ENCODE assay signal across 27 cellular contexts in the genomic region with DNA sequence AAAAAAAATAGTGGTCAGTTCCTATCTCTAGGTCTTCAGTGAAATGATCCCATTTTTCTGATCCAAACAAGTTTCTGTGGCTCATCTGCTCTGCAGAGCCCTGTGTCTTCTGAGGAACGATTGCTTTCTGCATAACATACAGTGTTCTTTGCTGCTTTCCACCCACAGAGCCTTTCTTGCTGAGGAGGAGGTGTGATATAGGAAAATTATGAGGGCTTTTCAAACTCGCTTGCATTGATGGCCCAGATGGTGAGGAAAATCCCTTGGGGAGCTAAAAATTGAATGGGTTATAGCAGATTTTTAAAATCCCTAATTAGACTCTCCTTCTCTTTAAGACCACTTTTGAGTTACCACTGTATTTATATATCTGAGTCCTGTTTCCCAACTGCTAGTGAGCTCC.
"Had no signal": no experiment of that assay in that cellular context is flagged by ENCODE, and none has a peak within 500 bp of the region (broad histone marks: within the 10 kb centered on the region; RNA-seq: fewer than 3 reads in every experiment).

No MANE protein-coding gene starts in this region.

- H3K36me3 Mint-ChIP-seq: activated CD4-positive, alpha-beta memory T cell treated with anti-CD3 and anti-CD28 coated beads for 36 hours; activated CD8-positive, alpha-beta memory T cell treated with anti-CD3 and anti-CD28 coated beads, Interleukin-2, amount 10 ng/mL, durations not matched to agents 7 days and 5 days had no signal

- H3K4me1 Mint-ChIP-seq: activated CD4-positive, alpha-beta T cell treated with anti-CD3 and anti-CD28 coated beads for 36 hours; activated CD4-positive, alpha-beta T cell treated with anti-CD3 and anti-CD28 coated beads, Interleukin-2, amount 10 ng/mL, durations not matched to agents 24 days and 14 days; activated CD8-positive, alpha-beta memory T cell treated with anti-CD3 and anti-CD28 coated beads, Interleukin-2, amount 10 ng/mL, durations not matched to agents 7 days and 5 days; activated naive CD4-positive, alpha-beta T cell treated with anti-CD3 and anti-CD28 coated beads, Interleukin-2, amount 50 U/mL, for 24 hours; activated naive CD8-positive, alpha-beta T cell treated with anti-CD3 and anti-CD28 coated beads, Interleukin-2, amount 50 U/mL, for 24 hours had no signal

- H3K27ac Mint-ChIP-seq: activated CD4-positive, alpha-beta memory T cell treated with anti-CD3 and anti-CD28 coated beads for 36 hours; activated CD4-positive, alpha-beta T cell treated with anti-CD3 and anti-CD28 coated beads for 36 hours; activated CD4-positive, alpha-beta T cell treated with anti-CD3 and anti-CD28 coated beads, Interleukin-2, amount 10 ng/mL, durations not matched to agents 24 days and 14 days; activated CD8-positive, alpha-beta memory T cell treated with anti-CD3 and anti-CD28 coated beads, Interleukin-2, amount 10 ng/mL, durations not matched to agents 7 days and 5 days; activated CD8-positive, alpha-beta T cell treated with anti-CD3 and anti-CD28 coated beads, Interleukin-2, amount 10 ng/mL, durations not matched to agents 7 days and 5 days; activated naive CD4-positive, alpha-beta T cell treated with anti-CD3 and anti-CD28 coated beads for 36 hours; activated naive CD4-positive, alpha-beta T cell treated with anti-CD3 and anti-CD28 coated beads, Interleukin-2, amount 50 U/mL, for 24 hours; activated naive CD8-positive, alpha-beta T cell treated with anti-CD3 and anti-CD28 coated beads for 36 hours; activated naive CD8-positive, alpha-beta T cell treated with anti-CD3 and anti-CD28 coated beads, Interleukin-2, amount 50 U/mL, for 24 hours; activated T-helper 1 cell treated with anti-CD3 and anti-CD28 coated beads, Interleukin-12 subunit alpha, Interleukin-12 subunit beta, Interleukin-2, Interleukin-4 antibody, amounts not matched to agents 30 ng/mL and 10 ng/mL and 1 ng/mL, durations not matched to agents 14 hours and 24 hours and 36 hours; activated T-helper 2 cell treated with anti-CD3 and anti-CD28 coated beads, Interferon-gamma antibody, Interleukin-2, Interleukin-4, amounts not matched to agents 10 μg/mL and 5 μg/mL and 100 μg/mL, durations not matched to agents 14 hours and 24 hours and 36 hours had no signal

- H3K4me3 Mint-ChIP-seq: activated CD4-positive, alpha-beta memory T cell treated with anti-CD3 and anti-CD28 coated beads for 36 hours; activated CD4-positive, alpha-beta T cell treated with anti-CD3 and anti-CD28 coated beads for 36 hours; activated CD4-positive, alpha-beta T cell treated with anti-CD3 and anti-CD28 coated beads, Interleukin-2, amount 10 ng/mL, durations not matched to agents 24 days and 14 days; activated CD8-positive, alpha-beta memory T cell treated with anti-CD3 and anti-CD28 coated beads, Interleukin-2, amount 10 ng/mL, durations not matched to agents 7 days and 5 days; activated CD8-positive, alpha-beta T cell treated with anti-CD3 and anti-CD28 coated beads, Interleukin-2, amount 10 ng/mL, durations not matched to agents 7 days and 5 days; activated naive CD4-positive, alpha-beta T cell treated with anti-CD3 and anti-CD28 coated beads for 36 hours; activated naive CD4-positive, alpha-beta T cell treated with anti-CD3 and anti-CD28 coated beads, Interleukin-2, amount 50 U/mL, for 24 hours; activated naive CD8-positive, alpha-beta T cell treated with anti-CD3 and anti-CD28 coated beads for 36 hours; activated naive CD8-positive, alpha-beta T cell treated with anti-CD3 and anti-CD28 coated beads, Interleukin-2, amount 50 U/mL, for 24 hours; activated T-helper 1 cell treated with anti-CD3 and anti-CD28 coated beads, Interleukin-12 subunit alpha, Interleukin-12 subunit beta, Interleukin-2, Interleukin-4 antibody, amounts not matched to agents 30 ng/mL and 10 ng/mL and 1 ng/mL, durations not matched to agents 14 hours and 24 hours and 36 hours had no signal

- DNase-seq: activated CD4-positive, alpha-beta memory T cell treated with anti-CD3 and anti-CD28 coated beads for 36 hours; activated CD4-positive, alpha-beta T cell treated with anti-CD3 and anti-CD28 coated beads for 36 hours; activated CD4-positive, alpha-beta T cell treated with anti-CD3 and anti-CD28 coated beads, Interleukin-2, amount 10 ng/mL, durations not matched to agents 24 days and 14 days; activated CD4-positive, CD25-positive, alpha-beta regulatory T cell; activated CD4-positive, CD25-positive, alpha-beta regulatory T cell treated with anti-CD3 and anti-CD28 coated beads, Interleukin-2, amount 50 U/mL, for 72 hours; activated CD8-positive, alpha-beta memory T cell treated with anti-CD3 and anti-CD28 coated beads, Interleukin-2, amount 10 ng/mL, durations not matched to agents 7 days and 5 days; activated CD8-positive, alpha-beta memory T cell treated with anti-CD3 and anti-CD28 coated beads, Interleukin-2, amount 50 U/mL, for 4 hours; activated CD8-positive, alpha-beta T cell treated with anti-CD3 and anti-CD28 coated beads, Interleukin-2, amount 10 ng/mL, durations not matched to agents 7 days and 5 days; activated effector memory CD4-positive, alpha-beta T cell treated with anti-CD3 and anti-CD28 coated beads, Interleukin-2, amount 50 U/mL, for 16 hours; activated naive CD4-positive, alpha-beta T cell treated with anti-CD3 and anti-CD28 coated beads for 36 hours; activated naive CD8-positive, alpha-beta T cell treated with anti-CD3 and anti-CD28 coated beads for 36 hours; activated naive CD8-positive, alpha-beta T cell treated with anti-CD3 and anti-CD28 coated beads, Interleukin-2, amount 50 U/mL, for 24 hours; activated T-cell treated with anti-CD3 and anti-CD28 coated beads, Interleukin-2, amount 50 U/mL, for 1 hour; activated T-cell treated with anti-CD3 and anti-CD28 coated beads, Interleukin-2, amount 50 U/mL, for 48 hours; adrenal gland; aorta; body of pancreas; cortex of kidney; dermis blood vessel endothelial cell; effector CD8-positive, alpha-beta T cell; erythroblast; foreskin keratinocyte; T-helper 2 cell had no signal

- ATAC-seq: activated CD4-positive, alpha-beta T cell treated with anti-CD3 and anti-CD28 coated beads for 36 hours; activated CD8-positive, alpha-beta memory T cell treated with anti-CD3 and anti-CD28 coated beads, Interleukin-2, amount 10 ng/mL, durations not matched to agents 7 days and 5 days; activated CD8-positive, alpha-beta T cell treated with anti-CD3 and anti-CD28 coated beads, Interleukin-2, amount 10 ng/mL, durations not matched to agents 7 days and 5 days; activated naive CD8-positive, alpha-beta T cell treated with anti-CD3 and anti-CD28 coated beads, Interleukin-2, amount 50 U/mL, for 24 hours; body of pancreas; foreskin keratinocyte; gastroesophageal sphincter had no signal

- H3K27me3 Mint-ChIP-seq: activated CD4-positive, alpha-beta T cell treated with anti-CD3 and anti-CD28 coated beads for 36 hours; activated naive CD4-positive, alpha-beta T cell treated with anti-CD3 and anti-CD28 coated beads, Interleukin-2, amount 50 U/mL, for 24 hours; activated naive CD8-positive, alpha-beta T cell treated with anti-CD3 and anti-CD28 coated beads for 36 hours; activated naive CD8-positive, alpha-beta T cell treated with anti-CD3 and anti-CD28 coated beads, Interleukin-2, amount 50 U/mL, for 24 hours had no signal

- H3K9me3 Mint-ChIP-seq: activated naive CD4-positive, alpha-beta T cell treated with anti-CD3 and anti-CD28 coated beads, Interleukin-2, amount 50 U/mL, for 24 hours; activated naive CD8-positive, alpha-beta T cell treated with anti-CD3 and anti-CD28 coated beads for 36 hours; activated naive CD8-positive, alpha-beta T cell treated with anti-CD3 and anti-CD28 coated beads, Interleukin-2, amount 50 U/mL, for 24 hours; activated T-helper 2 cell treated with anti-CD3 and anti-CD28 coated beads, Interferon-gamma antibody, Interleukin-2, Interleukin-4, amounts not matched to agents 10 μg/mL and 5 μg/mL and 100 μg/mL, durations not matched to agents 14 hours and 24 hours and 36 hours had no signal
